24 cellular contexts compared by ENCODE assay signal in genomic region chr4:24274401-24275035, GRCh38.
DNase-seq lines count a peak whose midpoint lies in the region; ATAC-seq and TF ChIP-seq lines count a peak whose summit lies in the region.
"Had no signal": no experiment of that assay in that cellular context is flagged by ENCODE, and none has a peak within 500 bp of the region (broad histone marks: within the 10 kb centered on the region; RNA-seq: fewer than 3 reads in every experiment).

No MANE protein-coding gene starts in this region.

- no peaks in the 10 kb centered on the region for H3K36me3 ChIP-seq in PC-3 (ENCODE audit: low read depth, low read length)
- no peaks in the 10 kb centered on the region for H3K36me3 ChIP-seq in neural progenitor cell
- H3K36me3 ChIP-seq in uterus, result no peaks in the 10 kb centered on the region
- H3K36me3 ChIP-seq in mesendoderm (ENCODE audit: control insufficient read depth, insufficient read depth, low read length), result no peaks in the 10 kb centered on the region
- H3K36me3 ChIP-seq: gastroesophageal sphincter, HAP-1, suprapubic skin, WERI-Rb-1 had no signal

- H3F3A ChIP-seq in PC-3 (ENCODE audit: low read length, unreplicated experiment) (no peaks in the 10 kb centered on the region), neural progenitor cell (ENCODE audit: low read depth) (no peaks in the 10 kb centered on the region)

- POLR2A ChIA-PET in PC-3 (lab: Charles Lee; ENCODE audit: unreplicated experiment), result no interaction called here

- no peak overlapping the region for H4K8ac ChIP-seq in mesendoderm (ENCODE audit: low read depth, low read length)

- H3K4me3 ChIP-seq in PC-3 (ENCODE audit: low read length) (no peak overlapping the region), neural progenitor cell (no peak overlapping the region), uterus (no peak overlapping the region), mesendoderm (ENCODE audit: low read length) (no peak overlapping the region)
- H3K4me3 ChIP-seq: gastroesophageal sphincter, HAP-1, skin epidermis, suprapubic skin had no signal

- H3K27ac Mint-ChIP-seq in neural progenitor cell, result no peak overlapping the region
- H3K27ac Mint-ChIP-seq: activated CD4-positive, alpha-beta T cell treated with anti-CD3 and anti-CD28 coated beads, Interleukin-2, amount 10 ng/mL, durations not matched to agents 7 days and 5 days; activated CD8-positive, alpha-beta memory T cell treated with anti-CD3 and anti-CD28 coated beads, Interleukin-2, amount 10 ng/mL, durations not matched to agents 7 days and 5 days; activated naive CD8-positive, alpha-beta T cell treated with anti-CD3 and anti-CD28 coated beads for 36 hours; activated T-helper 1 cell treated with anti-CD3 and anti-CD28 coated beads, Interleukin-12 subunit alpha, Interleukin-12 subunit beta, Interleukin-2, Interleukin-4 antibody, amounts not matched to agents 30 ng/mL and 10 ng/mL and 1 ng/mL, durations not matched to agents 14 hours and 24 hours and 36 hours; brain; CD14-positive monocyte had no signal

- H3K56ac ChIP-seq in mesendoderm (ENCODE audit: low read length), result no peak overlapping the region

- H3K9me3 Mint-ChIP-seq in neural progenitor cell, result no peaks in the 10 kb centered on the region
- H3K9me3 Mint-ChIP-seq: activated CD4-positive, alpha-beta T cell treated with anti-CD3 and anti-CD28 coated beads, Interleukin-2, amount 10 ng/mL, durations not matched to agents 7 days and 5 days; activated naive CD8-positive, alpha-beta T cell treated with anti-CD3 and anti-CD28 coated beads for 36 hours; activated T-helper 1 cell treated with anti-CD3 and anti-CD28 coated beads, Interleukin-12 subunit alpha, Interleukin-12 subunit beta, Interleukin-2, Interleukin-4 antibody, amounts not matched to agents 30 ng/mL and 10 ng/mL and 1 ng/mL, durations not matched to agents 14 hours and 24 hours and 36 hours had no signal

- no peak overlapping the region for H2AFZ ChIP-seq in PC-3 (ENCODE audit: low read length)
- H2AFZ ChIP-seq in neural progenitor cell (replicated peaks), result peak overlapping the region; percentile 22

- WGBS in mesendoderm (ENCODE audit: extremely low coverage, insufficient coverage, low lambda C conversion rate), result no CpG with 5 or more reads among the region's 4 CpGs

- H2AK5ac ChIP-seq in mesendoderm (ENCODE audit: low read length), result no peak overlapping the region

- H3K79me2 ChIP-seq in PC-3 (ENCODE audit: low read length), result no peaks in the 10 kb centered on the region
- no peaks in the 10 kb centered on the region for H3K79me2 ChIP-seq in neural progenitor cell (ENCODE audit: low read depth)
- H3K79me2 ChIP-seq in mesendoderm (ENCODE audit: control insufficient read depth, insufficient read depth, low read length), result no peaks in the 10 kb centered on the region

- H3K18ac ChIP-seq in mesendoderm (ENCODE audit: low read length), result no peak overlapping the region

- H3K9ac ChIP-seq in PC-3 (ENCODE audit: low read length) (no peak overlapping the region), neural progenitor cell (no peak overlapping the region), mesendoderm (ENCODE audit: low read length) (no peak overlapping the region)

- no peaks in the 10 kb centered on the region for H3K36me3 Mint-ChIP-seq in neural progenitor cell
- H3K36me3 Mint-ChIP-seq: activated CD8-positive, alpha-beta memory T cell treated with anti-CD3 and anti-CD28 coated beads, Interleukin-2, amount 10 ng/mL, durations not matched to agents 7 days and 5 days; activated naive CD8-positive, alpha-beta T cell treated with anti-CD3 and anti-CD28 coated beads for 36 hours; brain; CD14-positive monocyte had no signal

- intact Hi-C loops in PC-3 (cut with micrococcal nuclease), result no loop called here
- intact Hi-C loops in uterus (cut with DNase I; ENCODE audit: low total_unique reads), result no loop called here

- no peak overlapping the region for H2BK120ac ChIP-seq in mesendoderm (ENCODE audit: low read depth, low read length)

- H2BK15ac ChIP-seq in mesendoderm (replicated peaks; ENCODE audit: low read depth), result no peak overlapping the region

- H3K9me3 ChIP-seq in PC-3 (ENCODE audit: low read length) (no peaks in the 10 kb centered on the region), neural progenitor cell (ENCODE audit: low read depth) (no peaks in the 10 kb centered on the region), uterus (no peaks in the 10 kb centered on the region)
- H3K9me3 ChIP-seq: gastroesophageal sphincter, HAP-1, suprapubic skin had no signal

- H3K27ac ChIP-seq in PC-3 (ENCODE audit: low read length) (no peak overlapping the region), epithelial cell of prostate (peak overlapping the region; percentile 75), neural progenitor cell (no peak overlapping the region), uterus (no peak overlapping the region), mesendoderm (ENCODE audit: low read depth, low read length) (no peak overlapping the region)
- H3K27ac ChIP-seq: gastroesophageal sphincter, skin epidermis, suprapubic skin, WERI-Rb-1 had no signal

- H3K4me2 ChIP-seq in PC-3 (ENCODE audit: low read length), result no peak overlapping the region
- H3K4me2 ChIP-seq in neural progenitor cell, result no peak overlapping the region
- H3K4me2 ChIP-seq in mesendoderm (ENCODE audit: low read length), result no peak overlapping the region

- H3K4me1 ChIP-seq in PC-3 (ENCODE audit: insufficient read depth, low read length) (no peaks in the 10 kb centered on the region), neural progenitor cell (peaks cover under 1% of the 10 kb centered on the region), uterus (no peaks in the 10 kb centered on the region), mesendoderm (ENCODE audit: control insufficient read depth, low read depth, low read length) (peaks cover under 1% of the 10 kb centered on the region)
- H3K4me1 ChIP-seq: gastroesophageal sphincter, HAP-1, suprapubic skin had no signal

- CTCF ChIA-PET in PC-3 (lab: Charles Lee), result no interaction called here

- H3K4me3 Mint-ChIP-seq in neural progenitor cell, result no peak overlapping the region
- H3K4me3 Mint-ChIP-seq: activated CD4-positive, alpha-beta T cell treated with anti-CD3 and anti-CD28 coated beads, Interleukin-2, amount 10 ng/mL, durations not matched to agents 7 days and 5 days; activated CD8-positive, alpha-beta memory T cell treated with anti-CD3 and anti-CD28 coated beads, Interleukin-2, amount 10 ng/mL, durations not matched to agents 7 days and 5 days; activated naive CD8-positive, alpha-beta T cell treated with anti-CD3 and anti-CD28 coated beads for 36 hours; activated T-helper 1 cell treated with anti-CD3 and anti-CD28 coated beads, Interleukin-12 subunit alpha, Interleukin-12 subunit beta, Interleukin-2, Interleukin-4 antibody, amounts not matched to agents 30 ng/mL and 10 ng/mL and 1 ng/mL, durations not matched to agents 14 hours and 24 hours and 36 hours; brain; CD14-positive monocyte had no signal

- TF ChIP-seq CTCF in PC-3 (conservative IDR thresholded peaks at IDR 0.05; ENCODE audit: low read depth, low read length) (no peak), neural progenitor cell (IDR thresholded peaks at IDR 0.05) (no peak), uterus (IDR thresholded peaks at IDR 0.05) (no peak)

- H3K4me1 Mint-ChIP-seq in neural progenitor cell, result peaks cover 5% of the 10 kb centered on the region
- H3K4me1 Mint-ChIP-seq: activated CD4-positive, alpha-beta T cell treated with anti-CD3 and anti-CD28 coated beads, Interleukin-2, amount 10 ng/mL, durations not matched to agents 7 days and 5 days; activated CD8-positive, alpha-beta memory T cell treated with anti-CD3 and anti-CD28 coated beads, Interleukin-2, amount 10 ng/mL, durations not matched to agents 7 days and 5 days; activated naive CD8-positive, alpha-beta T cell treated with anti-CD3 and anti-CD28 coated beads for 36 hours; CD14-positive monocyte had no signal

- no TSS peak for BruUV-seq in PC-3 (replicated peaks; lab: Mats Ljungman, UMichigan)

- no peaks in the 10 kb centered on the region for H3K9me2 ChIP-seq in PC-3 (replicated peaks; ENCODE audit: low read length)

- peak; percentile 1 for DNase-seq in EH (ENCODE audit: low read depth)
- peak; percentile 1 for DNase-seq in PC-3
- DNase-seq in epithelial cell of prostate (ENCODE audit: low read depth, low spot score), result peak; percentile 34
- no peak for DNase-seq in neural progenitor cell (ENCODE audit: low spot score)
- DNase-seq in middle frontal gyrus (ENCODE audit: extremely low spot score, low spot score), result no peak
- DNase-seq in activated naive CD4-positive, alpha-beta T cell treated with Interleukin-2 at 50 U/mL for 16 hours, result no peak
- DNase-seq in uterus, result no peak
- DNase-seq in mesendoderm, result no peak
- DNase-seq: activated CD4-positive, alpha-beta T cell treated with anti-CD3 and anti-CD28 coated beads, Interleukin-2, amount 10 ng/mL, durations not matched to agents 7 days and 5 days; activated CD8-positive, alpha-beta memory T cell treated with anti-CD3 and anti-CD28 coated beads, Interleukin-2, amount 10 ng/mL, durations not matched to agents 7 days and 5 days; activated naive CD8-positive, alpha-beta T cell treated with anti-CD3 and anti-CD28 coated beads for 36 hours; hypothalamus; NCI-H1417; NCI-H524 treated with DMSO at 0.1 percent for 48 hours; stimulated activated CD4-positive, alpha-beta T cell treated with anti-CD3 and anti-CD28 coated beads, Interleukin-1b, Interleukin-23, amount 100 ng/mL, for 48 hours; WERI-Rb-1 had no signal

- ATAC-seq in PC-3, result no peak
- ATAC-seq: activated CD8-positive, alpha-beta memory T cell treated with anti-CD3 and anti-CD28 coated beads, Interleukin-2, amount 10 ng/mL, durations not matched to agents 7 days and 5 days; gastroesophageal sphincter; SK-N-SH treated with all-trans-retinoic acid at 6 μM for 48 hours had no signal

- no peaks in the 10 kb centered on the region for H3K27me3 Mint-ChIP-seq in neural progenitor cell (ENCODE audit: insufficient read depth, low read depth)
- H3K27me3 Mint-ChIP-seq: activated CD4-positive, alpha-beta T cell treated with anti-CD3 and anti-CD28 coated beads, Interleukin-2, amount 10 ng/mL, durations not matched to agents 7 days and 5 days; activated CD8-positive, alpha-beta memory T cell treated with anti-CD3 and anti-CD28 coated beads, Interleukin-2, amount 10 ng/mL, durations not matched to agents 7 days and 5 days had no signal

- no peaks in the 10 kb centered on the region for H4K20me1 ChIP-seq in PC-3 (ENCODE audit: low read length)
- H4K20me1 ChIP-seq in neural progenitor cell (ENCODE audit: low read depth), result no peaks in the 10 kb centered on the region

- H2BK5ac ChIP-seq in mesendoderm (ENCODE audit: low read length), result no peak overlapping the region

- H3K23ac ChIP-seq in mesendoderm (ENCODE audit: low read length), result no peak overlapping the region

- H4K5ac ChIP-seq in mesendoderm (ENCODE audit: low read length), result no peak overlapping the region

- H3K27me3 ChIP-seq in PC-3 (ENCODE audit: low read length) (peaks cover 16% of the 10 kb centered on the region), neural progenitor cell (no peaks in the 10 kb centered on the region), uterus (no peaks in the 10 kb centered on the region), mesendoderm (ENCODE audit: insufficient read depth, low read length, poor library complexity) (no peaks in the 10 kb centered on the region)
- H3K27me3 ChIP-seq: gastroesophageal sphincter, suprapubic skin had no signal

- TF ChIP-seq POLR2A in uterus (IDR thresholded peaks at IDR 0.05), result no peak

- no peaks in the 10 kb centered on the region for H3K79me1 ChIP-seq in mesendoderm (ENCODE audit: low read length)

- H3K4ac ChIP-seq in mesendoderm (ENCODE audit: low read depth, low read length), result no peak overlapping the region

Comparison
In these comparisons a context has a peak if more than half of its experiments do, and no peak if none do; other contexts are left out.
1. DNase-seq: peak in EH (single experiment), PC-3 (single experiment) and epithelial cell of prostate (single experiment); none in neural progenitor cell (single experiment), middle frontal gyrus (single experiment), activated naive CD4-positive, alpha-beta T cell treated with Interleukin-2 at 50 U/mL for 16 hours (single experiment), uterus (0 of 2) and mesendoderm (single experiment).